Comparison of ENCODE assay signal across 1 cellular context in genomic region chr1:166838766-166839599, GRCh38.
TF ChIP-seq lines count a peak whose summit lies in the region.

Gene POGK (plus strand): TSS chr1:166839475. CDS start chr1:166840957, 1,482 bp downstream.

TF ChIP-seq in HepG2, 621 proteins besides CTCF, POLR2A, EP300 and RAD21 (continued from another document and continues in another):
- TF ChIP-seq ZBTB43 (CRISPR knock-in tag; conservative IDR thresholded peaks at IDR 0.05) (peak; percentile 80), THAP8 (CRISPR knock-in tag; IDR thresholded peaks at IDR 0.05; ENCODE audit: borderline replicate concordance) (no peak), ZNF12 (CRISPR knock-in tag; IDR thresholded peaks at IDR 0.05) (no peak), ISL2 (CRISPR knock-in tag; IDR thresholded peaks at IDR 0.05) (peak; percentile 48; the same call in 1 of the 2 replicates), ZNF564 (CRISPR knock-in tag; IDR thresholded peaks at IDR 0.05) (peak; percentile 71; the same call in 1 of the 2 replicates), SPEN (CRISPR knock-in tag; IDR thresholded peaks at IDR 0.05; ENCODE audit: low read depth) (peak; percentile 76; the same call in 1 of the 2 replicates), ZNF468 (CRISPR knock-in tag; IDR thresholded peaks at IDR 0.05) (no peak), DNMT3B (CRISPR knock-in tag; conservative IDR thresholded peaks at IDR 0.05) (peak; percentile 57; the same call in 1 of the 2 replicates), ZNF296 (CRISPR knock-in tag; conservative IDR thresholded peaks at IDR 0.05) (no peak; the same call in 1 of the 2 replicates), ZBTB49 (CRISPR knock-in tag; IDR thresholded peaks at IDR 0.05; ENCODE audit: borderline replicate concordance) (no peak), GPN1 (CRISPR knock-in tag; IDR thresholded peaks at IDR 0.05; ENCODE audit: borderline replicate concordance) (peak; percentile 80; the same call in 1 of the 2 replicates), SP1 (IDR thresholded peaks at IDR 0.05) (no peak), SP1 (CRISPR knock-in tag; IDR thresholded peaks at IDR 0.05) (peak; percentile 62), SSRP1 (CRISPR knock-in tag; IDR thresholded peaks at IDR 0.05) (no peak), DNMT1 (CRISPR knock-in tag; IDR thresholded peaks at IDR 0.05) (no peak), GATA4 (IDR thresholded peaks at IDR 0.05; ENCODE audit: borderline replicate concordance, low read depth) (no peak), ZNF776 (CRISPR knock-in tag; IDR thresholded peaks at IDR 0.05) (peak; percentile 69; the same call in 1 of the 2 replicates), ZNF281 (CRISPR knock-in tag; IDR thresholded peaks at IDR 0.05; ENCODE audit: borderline replicate concordance) (peak; percentile 45), GATAD2A (CRISPR knock-in tag; IDR thresholded peaks at IDR 0.05) (peak; percentile 62), TOPORS (CRISPR knock-in tag; IDR thresholded peaks at IDR 0.05) (peak; percentile 65; the same call in 1 of the 2 replicates), ZNF782 (CRISPR knock-in tag; IDR thresholded peaks at IDR 0.05; ENCODE audit: borderline replicate concordance) (no peak), ZBTB4 (CRISPR knock-in tag; IDR thresholded peaks at IDR 0.05; ENCODE audit: borderline replicate concordance) (no peak), ZNF660 (CRISPR knock-in tag; IDR thresholded peaks at IDR 0.05; ENCODE audit: borderline replicate concordance, low read depth) (no peak), ZFP36L1 (CRISPR knock-in tag; IDR thresholded peaks at IDR 0.05) (peak; percentile 81; the same call in 1 of the 2 replicates), ZNF101 (CRISPR knock-in tag; IDR thresholded peaks at IDR 0.05; ENCODE audit: borderline replicate concordance, low read depth) (no peak), HOXA5 (CRISPR knock-in tag; IDR thresholded peaks at IDR 0.05) (peak; percentile 81), ZBTB20 (CRISPR knock-in tag; IDR thresholded peaks at IDR 0.05; ENCODE audit: borderline replicate concordance, low read depth) (no peak), THYN1 (CRISPR knock-in tag; IDR thresholded peaks at IDR 0.05; ENCODE audit: borderline replicate concordance, low read depth) (no peak), ZNF24 (IDR thresholded peaks at IDR 0.05) (no peak), YEATS2 (CRISPR knock-in tag; IDR thresholded peaks at IDR 0.05; ENCODE audit: borderline replicate concordance) (peak; percentile 78; the same call in 1 of the 2 replicates), PBX2 (CRISPR knock-in tag; IDR thresholded peaks at IDR 0.05) (no peak), ZNF720 (CRISPR knock-in tag; IDR thresholded peaks at IDR 0.05) (no peak), JDP2 (CRISPR knock-in tag; IDR thresholded peaks at IDR 0.05; ENCODE audit: borderline replicate concordance) (no peak), SATB2 (CRISPR knock-in tag; IDR thresholded peaks at IDR 0.05) (peak; percentile 82; the same call in 1 of the 2 replicates), FOSL2 (CRISPR knock-in tag; IDR thresholded peaks at IDR 0.05) (peak; percentile 45), GMEB1 (CRISPR knock-in tag; IDR thresholded peaks at IDR 0.05; ENCODE audit: borderline replicate concordance) (peak; percentile 75), ZNF781 (CRISPR knock-in tag; IDR thresholded peaks at IDR 0.05; ENCODE audit: borderline replicate concordance, not compliant biosample characterization) (peak; percentile 71), ZNF766 (CRISPR knock-in tag; IDR thresholded peaks at IDR 0.05; ENCODE audit: borderline replicate concordance) (peak; percentile 97), ATRX (CRISPR knock-in tag; IDR thresholded peaks at IDR 0.05; ENCODE audit: borderline replicate concordance) (no peak), NFATC3 (CRISPR knock-in tag; IDR thresholded peaks at IDR 0.05) (peak; percentile 90; the same call in 1 of the 2 replicates), ARNTL (CRISPR knock-in tag; IDR thresholded peaks at IDR 0.05) (peak; percentile 63; the same call in 1 of the 2 replicates), PRMT3 (CRISPR knock-in tag; IDR thresholded peaks at IDR 0.05; ENCODE audit: borderline replicate concordance, low read depth) (no peak; the same call in 1 of the 2 replicates), HNRNPLL (IDR thresholded peaks at IDR 0.05; ENCODE audit: low read depth, low read length, poor library complexity, severe bottlenecking) (peak; percentile 53), SAP130 (CRISPR knock-in tag; IDR thresholded peaks at IDR 0.05; ENCODE audit: low read depth) (peak; percentile 86), ZNF792 (CRISPR knock-in tag; IDR thresholded peaks at IDR 0.05) (0 out of 2 replicates have a peak, but pooled peaks have one; percentile 64), IRF2 (CRISPR knock-in tag; IDR thresholded peaks at IDR 0.05) (peak; percentile 56), ATF5 (CRISPR knock-in tag; IDR thresholded peaks at IDR 0.05; ENCODE audit: low read depth) (no peak), RELA (CRISPR knock-in tag; IDR thresholded peaks at IDR 0.05) (no peak), ZNF382 (CRISPR knock-in tag; IDR thresholded peaks at IDR 0.05; ENCODE audit: borderline replicate concordance) (no peak)
